Comparison of ENCODE assay signal across 1 cellular context in the genomic region with DNA sequence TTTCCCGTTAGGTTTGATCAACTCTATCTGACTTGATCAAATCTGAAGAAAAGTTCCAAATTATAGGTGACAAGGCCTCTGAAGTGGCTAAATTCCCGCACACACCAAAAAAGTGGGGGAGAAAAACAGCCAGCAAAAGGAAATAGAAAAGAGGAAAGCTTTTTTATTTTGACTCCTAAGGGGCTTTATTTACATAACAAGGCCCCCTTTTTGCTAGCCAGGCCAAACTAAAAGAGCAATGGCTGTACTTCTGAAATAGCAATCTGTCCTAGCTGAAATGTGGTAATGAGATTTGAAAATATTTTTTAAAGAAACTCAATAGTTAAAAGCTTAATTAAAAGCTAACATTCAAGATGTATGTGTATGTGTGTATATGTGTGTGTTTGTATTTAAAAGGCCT.
TF ChIP-seq lines count a peak whose summit lies in the region.

No MANE protein-coding gene starts in this region.

TF ChIP-seq in GM23338, 12 proteins besides CTCF, POLR2A, EP300 and RAD21 (continued from another document):
- no peak for TF ChIP-seq ZNF462 (CRISPR knock-in tag; IDR thresholded peaks at IDR 0.05)
- no peak for TF ChIP-seq CREB1 (CRISPR knock-in tag; IDR thresholded peaks at IDR 0.05; ENCODE audit: low read depth)
